Comparison of ENCODE assay signal across 7 cellular contexts in the genomic region with DNA sequence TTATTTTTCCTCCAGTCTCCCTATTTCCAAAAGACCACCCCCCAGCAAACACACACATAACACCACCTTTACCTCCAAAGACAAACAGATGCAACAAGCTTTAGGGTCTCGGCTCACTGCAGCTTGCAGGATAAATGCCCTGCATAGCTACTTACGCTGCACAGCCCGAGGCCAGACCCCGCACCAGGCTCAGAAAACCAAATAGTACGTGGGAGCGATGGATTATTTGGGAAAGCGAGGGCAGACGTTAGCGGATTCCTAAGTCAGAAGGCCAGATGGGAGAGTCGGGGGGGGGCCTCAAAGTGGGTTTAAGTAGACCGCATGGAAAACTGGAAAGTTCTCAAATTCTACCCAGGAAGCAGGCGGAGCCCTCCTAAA. TPM values are rescaled to one million over a fixed set of nuclear protein-coding genes. Genes with fewer than 3 reads are reported as not detected.
A peak's percentile ranks its signal among the peaks of the same experiment; 100 is the strongest.
DNase-seq lines count a peak whose midpoint lies in the region; ATAC-seq, FAIRE-seq and TF ChIP-seq lines count a peak whose summit lies in the region.

No MANE protein-coding gene starts in this region.

- H3K27me3 ChIP-seq in HAP-1 (ENCODE audit: low read depth) (no peaks in the 10 kb centered on the region), neuron (ENCODE audit: insufficient read depth, low read length) (no peaks in the 10 kb centered on the region)

- peaks cover 13% of the 10 kb centered on the region for H3K36me3 Mint-ChIP-seq in T-cell

- H3K4me3 Mint-ChIP-seq in T-cell = peak overlapping the region; percentile 85 to 94 (median 87)

- in situ Hi-C loops in HAP-1 (cut with MboI; ENCODE audit: low sequenced_read_pairs) = no loop called here

- TF ChIP-seq CTCF in epithelial cell of proximal tubule (conservative IDR thresholded peaks at IDR 0.05; ENCODE audit: low read depth, low read length) = no peak

- no peak for DNase-seq in HAP-1 (ENCODE audit: low spot score in 2 of 2)
- DNase-seq in T-cell = peak in 3 of 34 experiments; percentile 2 to 19 (median 12)
- no peak for DNase-seq in epithelial cell of proximal tubule (ENCODE audit: low read depth)
- no peak for DNase-seq in COR-L47 (lab: John Stamatoyannopoulos, UW)
- no peak for DNase-seq in RCC 7860 (ENCODE audit: low spot score)
- DNase-seq in midbrain (lab: John Stamatoyannopoulos, UW) = no peak

- POLR2A ChIA-PET in T-cell (lab: Charles Lee) = no interaction called here

- H3K4me1 Mint-ChIP-seq in T-cell = peaks cover 9 to 22% (median 13%) of the 10 kb centered on the region in 3 donors

- H3K36me3 ChIP-seq in HAP-1 (replicated peaks) (peaks cover 25% of the 10 kb centered on the region), neuron (ENCODE audit: insufficient read depth, low read length) (peaks cover 10% of the 10 kb centered on the region)

- peak; percentile 28 to 58 (median 44) for ATAC-seq in T-cell (replicated peaks in 1 of 4)

- H3K27me3 Mint-ChIP-seq in T-cell = no peaks in the 10 kb centered on the region

- H3K9me3 ChIP-seq in HAP-1 (no peaks in the 10 kb centered on the region), neuron (ENCODE audit: low read length) (no peaks in the 10 kb centered on the region)

- H3K27ac Mint-ChIP-seq in T-cell = peak overlapping the region; percentile 91 to 93

- no peaks in the 10 kb centered on the region for H3K9me3 Mint-ChIP-seq in T-cell

- CTCF ChIA-PET in T-cell (lab: Charles Lee) = interaction anchor here in 1 of 2 donors (1.0 to 1.4 kb wide), 2 partner anchors 39 to 66 kb away, joined by 4 to 6 read pairs; no protein-coding TSS in a partner anchor

- peak overlapping the region; percentile 58 for H2AFZ ChIP-seq in neuron (ENCODE audit: low read depth, low read length)

- peak overlapping the region; percentile 92 for H3K4me3 ChIP-seq in HAP-1
- peak overlapping the region; percentile 94 for H3K4me3 ChIP-seq in epithelial cell of proximal tubule (ENCODE audit: low read depth, low read length)
- H3K4me3 ChIP-seq in neuron (ENCODE audit: low read length) = peak overlapping the region; percentile 84

- FAIRE-seq in RCC 7860 (lab: Jason Lieb, UNC) = no peak

- H3K4me1 ChIP-seq in HAP-1 (peaks cover 7% of the 10 kb centered on the region), neuron (ENCODE audit: insufficient read depth, low read length) (peaks cover 14% of the 10 kb centered on the region)

RNA-seq across cellular contexts. Expression of gene SFT2D1, which starts 0.4 kb away (rescaled TPM):
- total RNA-seq in T-cell (10 to 100 TPM; 13.8 to 32.0 (median 24.6) TPM), epithelial cell of proximal tubule (62.4 and 105 TPM in 2 replicates)

RNA-seq across cellular contexts. Expression of gene PRR18, which starts 33.7 kb away (rescaled TPM):
- total RNA-seq in T-cell = not detected
- 0.94 TPM in 1 of 2 replicates, not detected in the other for total RNA-seq in epithelial cell of proximal tubule

RNA-seq across cellular contexts. Expression of gene MPC1, which starts 40.8 kb away (rescaled TPM):
- 10 to 100 TPM; 23.8 to 31.2 (median 27.5) TPM for total RNA-seq in T-cell
- 20.4 and 21.2 TPM in 2 replicates for total RNA-seq in epithelial cell of proximal tubule
